Comparison of ENCODE assay signal across 8 cellular contexts in the genomic region with DNA sequence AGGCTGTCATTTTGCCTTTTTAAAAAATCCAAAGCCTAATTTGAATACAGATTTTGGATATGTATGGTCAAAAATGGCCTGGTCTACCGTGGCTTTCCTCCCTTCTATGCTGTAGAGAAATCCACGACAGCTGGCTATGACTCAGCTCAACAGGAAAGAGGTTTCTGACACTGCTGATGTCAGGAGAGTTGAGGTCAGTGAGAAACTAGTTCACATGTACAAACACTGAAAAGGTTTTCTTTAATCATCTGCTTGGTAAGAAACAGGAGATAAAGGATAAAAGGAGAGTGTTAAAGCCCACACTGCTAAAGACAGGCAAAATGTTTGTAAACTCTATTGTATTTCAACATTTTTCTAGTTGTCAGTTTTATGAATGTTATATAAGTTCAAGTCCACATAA.
DNase-seq lines count a peak whose midpoint lies in the region; ATAC-seq and TF ChIP-seq lines count a peak whose summit lies in the region.

No MANE protein-coding gene starts in this region.

- no peak overlapping the region for H3K9ac ChIP-seq in neural progenitor cell

- POLR2A ChIA-PET in activated CD8-positive, alpha-beta T cell treated with anti-CD3 and anti-CD28 coated beads for 36 hours (lab: Charles Lee) = no interaction called here

- peaks cover 51% of the 10 kb centered on the region for H3K4me1 Mint-ChIP-seq in activated CD8-positive, alpha-beta T cell treated with anti-CD3 and anti-CD28 coated beads for 36 hours (ENCODE audit: low read depth)
- H3K4me1 Mint-ChIP-seq in neural progenitor cell = peaks cover 4% of the 10 kb centered on the region

- no peaks in the 10 kb centered on the region for H3K9me3 ChIP-seq in neural progenitor cell (ENCODE audit: low read depth)

- H3K79me2 ChIP-seq in neural progenitor cell (ENCODE audit: low read depth) = no peaks in the 10 kb centered on the region

- H3K4me3 ChIP-seq in fibroblast of villous mesenchyme (ENCODE audit: low read depth, low read length) (no peak overlapping the region), neural progenitor cell (no peak overlapping the region)

- no peak overlapping the region for H3K4me2 ChIP-seq in neural progenitor cell

- no peak overlapping the region for H3K27ac ChIP-seq in neural progenitor cell

- DNase-seq in EH (ENCODE audit: low read depth) (peak; percentile 80), GM20000 (ENCODE audit: low spot score) (peak; percentile 33), HS-5 (ENCODE audit: low read depth) (peak; percentile 35), fibroblast of villous mesenchyme (ENCODE audit: low read depth) (peak; percentile 94), neural progenitor cell (ENCODE audit: low spot score) (no peak), cerebellum (ENCODE audit: low spot score) (no peak)
- DNase-seq in activated CD8-positive, alpha-beta T cell treated with anti-CD3 and anti-CD28 coated beads for 36 hours = peak; percentile 60
- peak; percentile 6 to 24 for DNase-seq in stimulated activated CD8-positive, alpha-beta memory T cell treated with anti-CD3 and anti-CD28 coated beads, Interleukin-7, amount 100 ng/mL, for 4 hours (ENCODE audit: low read depth in 2 of 2)

- no peaks in the 10 kb centered on the region for H3F3A ChIP-seq in neural progenitor cell (ENCODE audit: low read depth)

- H3K27me3 Mint-ChIP-seq in activated CD8-positive, alpha-beta T cell treated with anti-CD3 and anti-CD28 coated beads for 36 hours = no peaks in the 10 kb centered on the region
- no peaks in the 10 kb centered on the region for H3K27me3 Mint-ChIP-seq in neural progenitor cell (ENCODE audit: insufficient read depth, low read depth)

- peak overlapping the region; percentile 38 for H3K27ac Mint-ChIP-seq in activated CD8-positive, alpha-beta T cell treated with anti-CD3 and anti-CD28 coated beads for 36 hours
- H3K27ac Mint-ChIP-seq in neural progenitor cell = no peak overlapping the region

- peaks cover 5% of the 10 kb centered on the region for H3K4me1 ChIP-seq in neural progenitor cell

- no peaks in the 10 kb centered on the region for H3K9me3 Mint-ChIP-seq in activated CD8-positive, alpha-beta T cell treated with anti-CD3 and anti-CD28 coated beads for 36 hours
- H3K9me3 Mint-ChIP-seq in neural progenitor cell = no peaks in the 10 kb centered on the region

- TF ChIP-seq CTCF in GM20000 (IDR thresholded peaks at IDR 0.05; ENCODE audit: extremely low read depth, missing control alignments) (no peak), fibroblast of villous mesenchyme (IDR thresholded peaks at IDR 0.05; ENCODE audit: insufficient read depth, low read depth, low read length) (no peak), neural progenitor cell (IDR thresholded peaks at IDR 0.05) (no peak)
- TF ChIP-seq CTCF in activated CD8-positive, alpha-beta T cell treated with anti-CD3 and anti-CD28 coated beads for 36 hours (IDR thresholded peaks at IDR 0.05) = no peak

- peak; percentile 80 for ATAC-seq in activated CD8-positive, alpha-beta T cell treated with anti-CD3 and anti-CD28 coated beads for 36 hours

- H3K36me3 Mint-ChIP-seq in activated CD8-positive, alpha-beta T cell treated with anti-CD3 and anti-CD28 coated beads for 36 hours (ENCODE audit: low read depth) = peaks cover 11% of the 10 kb centered on the region
- H3K36me3 Mint-ChIP-seq in neural progenitor cell = peaks cover 6% of the 10 kb centered on the region

- intact Hi-C loops in activated CD8-positive, alpha-beta T cell treated with anti-CD3 and anti-CD28 coated beads for 36 hours (cut with micrococcal nuclease) = loop anchor here (10.0 kb wide), 1 partner anchor 174 kb away; no protein-coding TSS in a partner anchor

- no peak overlapping the region for H2AFZ ChIP-seq in neural progenitor cell (replicated peaks)

- H3K4me3 Mint-ChIP-seq in activated CD8-positive, alpha-beta T cell treated with anti-CD3 and anti-CD28 coated beads for 36 hours = no peak overlapping the region
- H3K4me3 Mint-ChIP-seq in neural progenitor cell = no peak overlapping the region

- H3K36me3 ChIP-seq in neural progenitor cell = no peaks in the 10 kb centered on the region

- CTCF ChIA-PET in activated CD8-positive, alpha-beta T cell treated with anti-CD3 and anti-CD28 coated beads for 36 hours (lab: Charles Lee) = interaction anchor here (1.1 to 1.5 kb wide), 2 partner anchors 124 to 199 kb away, joined by 3 to 5 read pairs; no protein-coding TSS in a partner anchor

- no peaks in the 10 kb centered on the region for H4K20me1 ChIP-seq in neural progenitor cell (ENCODE audit: low read depth)

- no peaks in the 10 kb centered on the region for H3K27me3 ChIP-seq in neural progenitor cell

Comparison
In these comparisons a context has a peak if more than half of its experiments do, and no peak if none do; other contexts are left out.
1. DNase-seq: peak in EH (single experiment), GM20000 (single experiment), HS-5 (single experiment), activated CD8-positive, alpha-beta T cell treated with anti-CD3 and anti-CD28 coated beads for 36 hours (single experiment), fibroblast of villous mesenchyme (single experiment) and stimulated activated CD8-positive, alpha-beta memory T cell treated with anti-CD3 and anti-CD28 coated beads, Interleukin-7, amount 100 ng/mL, for 4 hours (2 of 2); none in neural progenitor cell (single experiment) and cerebellum (single experiment).